8 cellular contexts compared by ENCODE assay signal in the genomic region with DNA sequence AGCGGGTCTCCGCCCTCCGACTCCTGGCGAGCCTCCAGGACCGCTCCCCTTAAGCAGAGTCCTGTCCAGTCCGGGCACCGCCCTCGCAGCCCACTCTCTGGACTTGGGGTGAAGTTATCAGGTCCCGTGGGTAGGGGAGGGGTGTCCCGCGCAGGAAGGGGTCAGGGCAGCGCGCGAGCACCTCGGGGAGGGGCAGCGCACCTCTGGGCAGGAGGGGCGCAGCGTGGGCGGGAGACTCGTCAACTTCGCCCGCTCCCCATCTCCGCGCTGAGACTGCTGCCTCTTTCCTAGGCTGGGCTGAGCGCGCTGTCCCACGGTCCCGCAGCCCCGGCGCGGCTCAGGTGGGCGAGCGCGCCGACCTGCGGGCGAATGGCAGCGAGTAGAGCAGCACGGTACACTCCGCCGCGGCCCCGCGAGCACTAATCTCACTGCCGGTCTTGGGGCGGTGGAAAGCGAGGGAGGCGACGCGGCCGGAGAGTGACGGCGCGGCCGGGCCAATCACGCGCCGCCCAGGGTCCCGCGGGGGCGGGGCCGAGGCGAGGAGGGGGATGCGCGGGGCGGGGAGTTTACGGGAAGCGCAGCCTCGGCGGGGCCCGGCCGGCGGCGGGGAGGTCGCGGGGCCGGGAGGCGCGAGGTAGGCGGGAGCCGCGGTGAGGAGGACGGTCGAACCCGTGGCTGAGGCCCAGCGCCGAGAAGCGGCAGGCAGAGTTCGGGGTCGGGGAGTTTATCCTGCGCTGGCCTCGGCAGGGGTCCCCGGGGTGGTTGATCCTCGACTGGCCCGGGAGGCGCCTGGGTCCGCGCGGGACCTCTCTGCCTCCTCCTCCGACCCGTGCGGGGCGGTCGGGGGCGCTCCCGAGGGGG. TPM values are rescaled to one million over a fixed set of nuclear protein-coding genes. Genes with fewer than 3 reads are reported as not detected.
DNase-seq lines count a peak whose midpoint lies in the region; ATAC-seq and TF ChIP-seq lines count a peak whose summit lies in the region.

A gene (minus strand): TSS at position 421 of the 861 bp plus-strand sequence. CDS start 696 bp downstream, outside the sequence.

- no peaks in the 10 kb centered on the region for H3K36me3 ChIP-seq in sigmoid colon

- intact Hi-C loops in sigmoid colon (cut with DNase I), result loop anchor here (5.0 to 10.0 kb wide), 7 partner anchors 192 to 628 kb away; a partner anchor contains a TSS

- peak; percentile 79 for ATAC-seq in HG02642 (IDR thresholded peaks at IDR 0.05; ENCODE audit: poor library complexity, unreplicated experiment)

- H3K27me3 ChIP-seq in sigmoid colon, result no peaks in the 10 kb centered on the region

- H3K4me1 ChIP-seq in sigmoid colon, result peaks cover 0 to 60% (median 39%) of the 10 kb centered on the region in 4 donors

- DNase-seq in NCI-H1092 treated with DMSO at 0.1 percent for 48 hours (lab: John Stamatoyannopoulos, UW) (peak; percentile 52), T1000 (lab: John Stamatoyannopoulos, UW) (peak; percentile 74), astrocyte of the hippocampus (ENCODE audit: low read depth, low spot score) (peak; percentile 96), hypothalamus (lab: John Stamatoyannopoulos, UW) (peak in 48 of 51 donors; percentile 25 to 86 (median 69)), sigmoid colon (peak; percentile 96), NCI-H2107 treated with DMSO at 0.1 percent for 48 hours (lab: John Stamatoyannopoulos, UW; ENCODE audit: unreplicated experiment) (no peak)

- peak within 1 kb of the TSS; percentile 84 to 98 (median 92) for H3K4me3 ChIP-seq in sigmoid colon

- H3K27ac ChIP-seq in sigmoid colon, result peak within 1 kb of the TSS; percentile 94 to 99 (median 98)

- no peaks in the 10 kb centered on the region for H3K9me3 ChIP-seq in sigmoid colon

- peak in 1 of 4 donors; percentile 17 for TF ChIP-seq EP300 in sigmoid colon (IDR thresholded peaks at IDR 0.05)

- TF ChIP-seq POLR2A in GM15510 (IDR thresholded peaks at IDR 0.05; ENCODE audit: borderline replicate concordance, extremely low read depth, insufficient read length), result peak; percentile 98
- TF ChIP-seq POLR2A in sigmoid colon (IDR thresholded peaks at IDR 0.05), result peak; percentile 69 to 87

- no peak for TF ChIP-seq CTCF in sigmoid colon (IDR thresholded peaks at IDR 0.05)

- WGBS in sigmoid colon, 2 donors, result 1% methylated on average over 106 of the region's 106 CpGs

RNA-seq across cellular contexts. Expression of the gene that starts here (rescaled TPM):
- 100 to 1,000 TPM in 3 of 4 donors, 10 to 100 TPM in 1; 81.9 to 143 (median 107) TPM for total RNA-seq in sigmoid colon
- 10 to 100 TPM; 10.2 to 25.7 (median 10.8) TPM for polyA plus RNA-seq in sigmoid colon
